ENCODE assay signal across 20 cellular contexts in the genomic region with DNA sequence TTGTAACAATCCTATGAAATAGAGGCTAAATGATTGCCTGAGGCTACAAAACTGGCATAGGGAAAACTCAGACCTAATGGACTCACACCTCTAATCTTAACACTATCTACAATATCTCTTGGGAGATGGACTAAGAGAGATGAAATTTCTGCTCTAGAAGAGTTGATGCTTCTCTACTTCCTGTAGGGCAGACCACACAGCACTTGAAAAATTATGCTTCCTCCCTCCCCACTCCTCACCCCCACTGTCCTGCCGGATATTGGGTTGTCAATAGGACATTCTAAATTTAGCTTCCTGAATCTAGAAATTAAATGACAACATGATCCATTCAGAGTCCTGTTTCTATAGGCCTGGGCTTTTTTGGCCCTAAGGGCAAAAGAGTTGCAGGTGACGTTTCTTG.
"Had no signal": no experiment of that assay in that cellular context is flagged by ENCODE, and none has a peak within 500 bp of the region (broad histone marks: within the 10 kb centered on the region; RNA-seq: fewer than 3 reads in every experiment).

No MANE protein-coding gene starts in this region.

- H3K27ac ChIP-seq: KMS-11, SJSA1 had no signal

- ATAC-seq: HepG2, T-helper 17 cell had no signal

- H3K4me3 ChIP-seq: SJSA1 had no signal

- H3K27me3 ChIP-seq: SJSA1 had no signal

- H3K36me3 ChIP-seq: SJSA1 had no signal

- H3K9ac ChIP-seq: KMS-11, SK-N-SH had no signal

- H3K4me2 ChIP-seq: KMS-11, SK-N-SH had no signal

- H3K9me3 ChIP-seq: SJSA1 had no signal

- H3K4me1 ChIP-seq: SJSA1 had no signal

- DNase-seq: IMR-90, Kasumi-1, MM.1S, NCI-H1092 treated with DMSO at 0.1 percent for 48 hours, NCI-H1436, NCI-H187 treated with DMSO at 0.1 percent for 48 hours, NCI-H2029 treated with DMSO at 0.1 percent for 48 hours, NCI-H2227 treated with DMSO at 0.1 percent for 48 hours, NCI-H524, NCI-H526 treated with DMSO at 0.1 percent for 48 hours, NCI-H774, Right ventricle myocardium superior, RPMI8226, SIG-M5, SK-N-SH, T-helper 1 cell, T-helper 17 cell had no signal

- H3K9me2 ChIP-seq: SK-N-SH had no signal
